In genomic region chr5:104890767-104891166, GRCh38 we compare ENCODE assay signal across 7 cellular contexts.
"Had no signal": no experiment of that assay in that cellular context is flagged by ENCODE, and none has a peak within 500 bp of the region (broad histone marks: within the 10 kb centered on the region; RNA-seq: fewer than 3 reads in every experiment).

No MANE protein-coding gene starts in this region.

- DNase-seq: GDM1, GF-D8 had no signal

- H3K4me3 ChIP-seq: GM12878 had no signal

- ATAC-seq: GM12878 had no signal

- FAIRE-seq: GM12878, GM12891, GM12892, GM18507, GM19239 had no signal
